Comparison of ENCODE assay signal across 20 cellular contexts in genomic region chr9:95486318-95486717, GRCh38. TPM values are rescaled to one million over a fixed set of nuclear protein-coding genes. Genes with fewer than 3 reads are reported as not detected.
DNase-seq lines count a peak whose midpoint lies in the region; ATAC-seq and TF ChIP-seq lines count a peak whose summit lies in the region.
"Had no signal": no experiment of that assay in that cellular context is flagged by ENCODE, and none has a peak within 500 bp of the region (broad histone marks: within the 10 kb centered on the region; RNA-seq: fewer than 3 reads in every experiment).

No MANE protein-coding gene starts in this region.

- TF ChIP-seq POLR2A in thyroid gland (IDR thresholded peaks at IDR 0.05), result no peak

- TF ChIP-seq CTCF in thyroid gland (IDR thresholded peaks at IDR 0.05), result no peak

- intact Hi-C loops in thyroid gland (cut with DNase I), result no loop called here

- no peaks in the 10 kb centered on the region for H3K27me3 ChIP-seq in thyroid gland

- ATAC-seq in GM19035 (IDR thresholded peaks at IDR 0.05; ENCODE audit: unreplicated experiment) (no peak), HG02870 (IDR thresholded peaks at IDR 0.05; ENCODE audit: unreplicated experiment) (no peak)
- ATAC-seq: activated naive CD4-positive, alpha-beta T cell treated with anti-CD3 and anti-CD28 coated beads, Interleukin-2, amount 50 U/mL, for 72 hours; natural killer cell treated with Interleukin-12 subunit alpha and Interleukin-12 subunit beta and Interleukin-15 and Interleukin-18, amount 100 ng/mL, for 72 hours; PC-3 had no signal

- 48 to 53% methylated on average over 3 to 5 of the region's 5 CpGs for WGBS in thyroid gland, 2 donors

- DNase-seq in NCI-H2196 (lab: John Stamatoyannopoulos, UW; ENCODE audit: unreplicated experiment), result peak; percentile 35
- DNase-seq in cerebellum (ENCODE audit: low spot score), result peak; percentile 80
- DNase-seq in mucosa of gallbladder (ENCODE audit: low spot score), result peak; percentile 57
- DNase-seq in thyroid gland, result peak; percentile 91 to 94
- no peak for DNase-seq in activated T-cell treated with anti-CD3 and anti-CD28 coated beads, Interleukin-2, amount 50 U/mL, for 24 hours
- DNase-seq: aorta; CD4-positive, alpha-beta memory T cell; central memory CD4-positive, alpha-beta T cell; foreskin fibroblast; GF-D8; immature natural killer cell; Karpas-422; NCI-H2029 treated with DMSO at 0.1 percent for 48 hours; PC-3; SHP77 had no signal

- H3K27ac Mint-ChIP-seq in activated T-cell treated with anti-CD3 and anti-CD28 coated beads, Interleukin-2, amount 50 U/mL, for 24 hours, result no peak overlapping the region
- H3K27ac Mint-ChIP-seq: activated naive CD4-positive, alpha-beta T cell treated with anti-CD3 and anti-CD28 coated beads, Interleukin-2, amount 50 U/mL, for 72 hours; CD4-positive, alpha-beta memory T cell; natural killer cell treated with Interleukin-12 subunit alpha and Interleukin-12 subunit beta and Interleukin-15 and Interleukin-18, amount 100 ng/mL, for 72 hours had no signal

- no peak overlapping the region for H3K4me3 Mint-ChIP-seq in activated T-cell treated with anti-CD3 and anti-CD28 coated beads, Interleukin-2, amount 50 U/mL, for 24 hours
- H3K4me3 Mint-ChIP-seq: CD4-positive, alpha-beta memory T cell; immature natural killer cell; natural killer cell treated with Interleukin-12 subunit alpha and Interleukin-12 subunit beta and Interleukin-15 and Interleukin-18, amount 100 ng/mL, for 72 hours had no signal

- H3K4me3 ChIP-seq in thyroid gland (replicated peaks in 1 of 3), result no peak overlapping the region
- H3K4me3 ChIP-seq: HAP-1 had no signal

- H3K9me3 Mint-ChIP-seq in activated T-cell treated with anti-CD3 and anti-CD28 coated beads, Interleukin-2, amount 50 U/mL, for 24 hours, result no peaks in the 10 kb centered on the region
- H3K9me3 Mint-ChIP-seq: activated naive CD4-positive, alpha-beta T cell treated with anti-CD3 and anti-CD28 coated beads, Interleukin-2, amount 50 U/mL, for 72 hours; CD4-positive, alpha-beta memory T cell; immature natural killer cell; natural killer cell treated with Interleukin-12 subunit alpha and Interleukin-12 subunit beta and Interleukin-15 and Interleukin-18, amount 100 ng/mL, for 72 hours had no signal

- H3K4me1 Mint-ChIP-seq in activated T-cell treated with anti-CD3 and anti-CD28 coated beads, Interleukin-2, amount 50 U/mL, for 24 hours (ENCODE audit: low read depth), result peaks cover 26% of the 10 kb centered on the region

- H3K4me1 ChIP-seq in thyroid gland, result peaks cover 26 to 35% of the 10 kb centered on the region in 2 donors

- H3K27me3 Mint-ChIP-seq in activated T-cell treated with anti-CD3 and anti-CD28 coated beads, Interleukin-2, amount 50 U/mL, for 24 hours, result no peaks in the 10 kb centered on the region
- H3K27me3 Mint-ChIP-seq: CD4-positive, alpha-beta memory T cell had no signal

- no peaks in the 10 kb centered on the region for H3K36me3 ChIP-seq in thyroid gland
- H3K36me3 ChIP-seq: HAP-1 had no signal

- peaks cover 5% of the 10 kb centered on the region for H3K36me3 Mint-ChIP-seq in activated T-cell treated with anti-CD3 and anti-CD28 coated beads, Interleukin-2, amount 50 U/mL, for 24 hours (ENCODE audit: low read depth)
- H3K36me3 Mint-ChIP-seq: activated naive CD4-positive, alpha-beta T cell treated with anti-CD3 and anti-CD28 coated beads, Interleukin-2, amount 50 U/mL, for 72 hours; natural killer cell treated with Interleukin-12 subunit alpha and Interleukin-12 subunit beta and Interleukin-15 and Interleukin-18, amount 100 ng/mL, for 72 hours had no signal

- H3K27ac ChIP-seq in thyroid gland, result peak overlapping the region; percentile 62 to 80 (median 75)

- H3K9me3 ChIP-seq in thyroid gland, result no peaks in the 10 kb centered on the region
- H3K9me3 ChIP-seq: HAP-1 had no signal

RNA-seq across cellular contexts. Expression of gene PTCH1, which starts 30.5 kb away (rescaled TPM):
- total RNA-seq in cerebellum, result 60.2 TPM
- 57.9 TPM for total RNA-seq in mucosa of gallbladder
- 100 to 1,000 TPM in 1 of 4 donors, 10 to 100 TPM in 3; 10.7 to 293 (median 16.3) TPM for total RNA-seq in thyroid gland
